28 cellular contexts compared by ENCODE assay signal in the genomic region with DNA sequence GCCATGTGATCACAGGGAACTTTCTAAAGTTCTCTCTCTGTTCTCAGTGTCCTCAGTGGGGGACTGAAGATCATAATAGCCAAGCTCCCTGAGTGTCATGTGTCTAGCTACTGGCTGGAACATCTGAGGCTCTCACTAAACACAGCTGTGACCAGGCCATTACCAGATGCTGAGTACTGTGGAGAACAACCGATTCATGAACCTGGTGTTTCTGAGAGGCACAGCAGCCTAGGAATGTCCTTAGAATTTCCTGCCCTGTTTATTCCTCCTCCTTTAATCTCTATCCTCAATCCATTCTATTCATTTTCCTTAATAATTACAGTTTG.
DNase-seq lines count a peak whose midpoint lies in the region; FAIRE-seq and TF ChIP-seq lines count a peak whose summit lies in the region.
"Had no signal": no experiment of that assay in that cellular context is flagged by ENCODE, and none has a peak within 500 bp of the region (broad histone marks: within the 10 kb centered on the region; RNA-seq: fewer than 3 reads in every experiment).

No MANE protein-coding gene starts in this region.

- H3K4me3 ChIP-seq in breast epithelium, result no peak overlapping the region
- no peak overlapping the region for H3K4me3 ChIP-seq in endothelial cell of umbilical vein (replicated peaks in 1 of 3; ENCODE audit: insufficient read depth in 1 of 3, low read depth in 1 of 3, low read length in 3 of 3)
- no peak overlapping the region for H3K4me3 ChIP-seq in mesenchymal stem cell (ENCODE audit: insufficient read depth in 1 of 2, low read depth in 1 of 2, low read length in 2 of 2)
- no peak overlapping the region for H3K4me3 ChIP-seq in tibial artery
- H3K4me3 ChIP-seq: BLaER1, stomach, upper lobe of right lung had no signal

- no peak overlapping the region for H2BK120ac ChIP-seq in mesenchymal stem cell (ENCODE audit: low read depth, low read length)

- peak overlapping the region in 1 of 2 experiments; percentile 65 for H2BK12ac ChIP-seq in mesenchymal stem cell (ENCODE audit: low read length in 2 of 2)

- no peak overlapping the region for H3K23ac ChIP-seq in mesenchymal stem cell (ENCODE audit: low read length in 2 of 2)

- no peak overlapping the region for H3K14ac ChIP-seq in mesenchymal stem cell (ENCODE audit: low read length in 2 of 2)

- 56% methylated on average over 1 of the region's 1 CpG for WGBS in mesenchymal stem cell

- H3K4me1 Mint-ChIP-seq in MCF 10A (ENCODE audit: insufficient read depth, unreplicated experiment), result peaks cover 22% of the 10 kb centered on the region
- H3K4me1 Mint-ChIP-seq: activated T-helper 17 cell treated with anti-CD3 and anti-CD28 coated beads, Interleukin-2, amount 50 U/mL, for 72 hours had no signal

- H3K4me3 Mint-ChIP-seq in MCF 10A (ENCODE audit: unreplicated experiment), result no peak overlapping the region
- H3K4me3 Mint-ChIP-seq: activated naive CD8-positive, alpha-beta T cell; activated T-helper 17 cell treated with anti-CD3 and anti-CD28 coated beads, Interleukin-2, amount 50 U/mL, for 72 hours; effector memory CD8-positive, alpha-beta T cell had no signal

- H3K27me3 Mint-ChIP-seq in MCF 10A (ENCODE audit: insufficient read depth, unreplicated experiment), result no peaks in the 10 kb centered on the region
- H3K27me3 Mint-ChIP-seq: activated T-helper 17 cell treated with anti-CD3 and anti-CD28 coated beads, Interleukin-2, amount 50 U/mL, for 72 hours; progenitor cell of endocrine pancreas had no signal

- no peaks in the 10 kb centered on the region for H3K27me3 ChIP-seq in breast epithelium
- no peaks in the 10 kb centered on the region for H3K27me3 ChIP-seq in endothelial cell of umbilical vein (ENCODE audit: control insufficient read depth in 2 of 2, insufficient read depth in 2 of 2, low read length in 2 of 2)
- no peaks in the 10 kb centered on the region for H3K27me3 ChIP-seq in mesenchymal stem cell (ENCODE audit: control insufficient read depth in 1 of 2, insufficient read depth in 1 of 2, low read length in 2 of 2)
- no peaks in the 10 kb centered on the region for H3K27me3 ChIP-seq in tibial artery
- H3K27me3 ChIP-seq: BLaER1, stomach, upper lobe of right lung had no signal

- H4K20me1 ChIP-seq in endothelial cell of umbilical vein (replicated peaks; ENCODE audit: control insufficient read depth, extremely low read depth, insufficient read depth, low read length), result no peaks in the 10 kb centered on the region
- H4K20me1 ChIP-seq: BLaER1 had no signal

- no peaks in the 10 kb centered on the region for H3K36me3 ChIP-seq in breast epithelium
- no peaks in the 10 kb centered on the region for H3K36me3 ChIP-seq in endothelial cell of umbilical vein (ENCODE audit: control insufficient read depth in 2 of 2, extremely low read depth in 1 of 2, insufficient read depth in 2 of 2, low read length in 2 of 2)
- no peaks in the 10 kb centered on the region for H3K36me3 ChIP-seq in mesenchymal stem cell (ENCODE audit: control insufficient read depth in 1 of 2, insufficient read depth in 2 of 2, low read depth in 1 of 2, low read length in 2 of 2)
- no peaks in the 10 kb centered on the region for H3K36me3 ChIP-seq in tibial artery
- H3K36me3 ChIP-seq: BLaER1, stomach, upper lobe of right lung had no signal

- H3K9me3 Mint-ChIP-seq in MCF 10A (ENCODE audit: unreplicated experiment), result no peaks in the 10 kb centered on the region
- H3K9me3 Mint-ChIP-seq: activated T-helper 17 cell treated with anti-CD3 and anti-CD28 coated beads, Interleukin-2, amount 50 U/mL, for 72 hours; effector memory CD8-positive, alpha-beta T cell had no signal

- peak overlapping the region in 1 of 2 experiments; percentile 71 for H3K18ac ChIP-seq in mesenchymal stem cell (ENCODE audit: low read depth in 1 of 2, low read length in 2 of 2)

- no peak overlapping the region for H3K4ac ChIP-seq in mesenchymal stem cell (ENCODE audit: low read depth in 1 of 2, low read length in 2 of 2)

- no peak overlapping the region for H3K9ac ChIP-seq in endothelial cell of umbilical vein (replicated peaks; ENCODE audit: extremely low read depth, insufficient read depth, low read length)
- no peak overlapping the region for H3K9ac ChIP-seq in mesenchymal stem cell (ENCODE audit: low read length)
- H3K9ac ChIP-seq: BLaER1, SK-N-SH had no signal

- H3K79me2 ChIP-seq in endothelial cell of umbilical vein (ENCODE audit: control insufficient read depth, insufficient read depth, low read length), result peaks cover 2% of the 10 kb centered on the region

- POLR2A ChIA-PET in MCF 10A (lab: Yijun Ruan, JAX) (no interaction called here), endothelial cell of umbilical vein (lab: Charles Lee) (no interaction called here)

- no peak for TF ChIP-seq POLR2A in breast epithelium (IDR thresholded peaks at IDR 0.05)
- no peak for TF ChIP-seq POLR2A in endothelial cell of umbilical vein (IDR thresholded peaks at IDR 0.05; ENCODE audit: low read depth, low read length)

- no peaks in the 10 kb centered on the region for H3K9me1 ChIP-seq in endothelial cell of umbilical vein (replicated peaks; ENCODE audit: control insufficient read depth, extremely low read depth, insufficient read depth, low read length)

- peak overlapping the region; percentile 56 for H4K8ac ChIP-seq in mesenchymal stem cell (ENCODE audit: low read length)

- intact Hi-C loops in breast epithelium (cut with DNase I; ENCODE audit: low total_unique reads), result no loop called here
- intact Hi-C loops in MCF 10A (cut with micrococcal nuclease), result loop anchor here (5.0 kb wide), 1 partner anchor 67 kb away; no protein-coding TSS in a partner anchor
- intact Hi-C loops in endothelial cell of umbilical vein (cut with micrococcal nuclease), result loop anchor here (2.0 to 5.0 kb wide), 3 partner anchors 27 to 512 kb away; a partner anchor contains a TSS
- intact Hi-C loops in tibial artery (cut with DNase I; ENCODE audit: low total_unique reads), result loop anchor here (10.0 kb wide), 1 partner anchor 95 kb away; no protein-coding TSS in a partner anchor

- no peak overlapping the region for H2BK5ac ChIP-seq in mesenchymal stem cell (ENCODE audit: low read depth, low read length, poor library complexity, severe bottlenecking)

- dilution Hi-C loops in endothelial cell of umbilical vein (cut with MboI; ENCODE audit: extremely low pct_ligation_motif_present, low sequenced_read_pairs), result loop anchor here (25.0 kb wide), 1 partner anchor 92 kb away; no protein-coding TSS in a partner anchor

- H4K91ac ChIP-seq in mesenchymal stem cell (ENCODE audit: low read length), result peak overlapping the region; percentile 18

- peaks cover 3% of the 10 kb centered on the region for H3K79me1 ChIP-seq in mesenchymal stem cell (replicated peaks; ENCODE audit: low read length, poor library complexity, severe bottlenecking)

- H3K4me2 ChIP-seq in endothelial cell of umbilical vein (ENCODE audit: insufficient read depth, low read length) (no peak overlapping the region), mesenchymal stem cell (ENCODE audit: low read length, poor library complexity, severe bottlenecking) (no peak overlapping the region)
- H3K4me2 ChIP-seq: BLaER1, SK-N-SH had no signal

- no peaks in the 10 kb centered on the region for H3K36me3 Mint-ChIP-seq in MCF 10A (ENCODE audit: insufficient read depth, unreplicated experiment)
- H3K36me3 Mint-ChIP-seq: activated naive CD8-positive, alpha-beta T cell had no signal

- peak in 1 of 3 donors; percentile 9 for TF ChIP-seq CTCF in breast epithelium (IDR thresholded peaks at IDR 0.05)
- no peak for TF ChIP-seq CTCF in MCF 10A (IDR thresholded peaks at IDR 0.05; ENCODE audit: unreplicated experiment)
- TF ChIP-seq CTCF in endothelial cell of umbilical vein (IDR thresholded peaks at IDR 0.05; ENCODE audit: extremely low read depth in 1 of 2, insufficient read depth in 1 of 2, low read depth in 1 of 2, low read length in 2 of 2), result no peak
- no peak for TF ChIP-seq CTCF in tibial artery (IDR thresholded peaks at IDR 0.05)

- H3K27ac ChIP-seq in breast epithelium (peak overlapping the region; percentile 34 to 71), endothelial cell of umbilical vein (ENCODE audit: insufficient read depth, low read depth, low read length) (peak overlapping the region; percentile 63), mesenchymal stem cell (ENCODE audit: low read length, poor library complexity, severe bottlenecking) (peak overlapping the region; percentile 15), tibial artery (peak overlapping the region; percentile 55 to 74)
- H3K27ac ChIP-seq: BLaER1, VCaP had no signal

- H2AFZ ChIP-seq in endothelial cell of umbilical vein (ENCODE audit: low read depth, low read length) (no peak overlapping the region), mesenchymal stem cell (ENCODE audit: low read depth, low read length) (no peak overlapping the region)

- H3K9me3 ChIP-seq in breast epithelium (no peaks in the 10 kb centered on the region), endothelial cell of umbilical vein (replicated peaks; ENCODE audit: control insufficient read depth, insufficient read depth, low read length) (no peaks in the 10 kb centered on the region), mesenchymal stem cell (ENCODE audit: control insufficient read depth, low read length) (no peaks in the 10 kb centered on the region), tibial artery (no peaks in the 10 kb centered on the region)
- H3K9me3 ChIP-seq: BLaER1, SK-N-SH, stomach, upper lobe of right lung had no signal

- H2BK15ac ChIP-seq in mesenchymal stem cell (ENCODE audit: low read depth, poor library complexity, severe bottlenecking), result no peak overlapping the region

- no peak for FAIRE-seq in endothelial cell of umbilical vein (lab: Jason Lieb, UNC)
- FAIRE-seq in RCC 7860 (lab: Jason Lieb, UNC), result no peak
- FAIRE-seq: colon, H1, HepG2, small intestine had no signal

- DNase-seq in breast epithelium (ENCODE audit: low spot score in 2 of 2) (no peak), MCF 10A (ENCODE audit: unreplicated experiment) (no peak), endothelial cell of umbilical vein (ENCODE audit: low read depth, low spot score) (peak; percentile 23), mesenchymal stem cell (no peak), tibial artery (peak in 1 of 2 donors; percentile 40), HT-29 (ENCODE audit: low spot score) (no peak), EL (no peak), RCC 7860 (ENCODE audit: low spot score) (no peak)
- DNase-seq: activated CD4-positive, alpha-beta T cell treated with anti-CD3 and anti-CD28 coated beads, Interleukin-2, amount 50 U/mL, for 1 hour; COR-L47; effector memory CD8-positive, alpha-beta T cell; head of caudate nucleus; NCI-H1417; NCI-H2107; NCI-H510A; SK-N-SH; small intestine; stimulated activated CD4-positive, alpha-beta T cell treated with anti-CD3 and anti-CD28 coated beads, Interleukin-4, amount 100 ng/mL, for 24 hours; stomach; upper lobe of right lung had no signal

- BruUV-seq in MCF 10A (replicated peaks; lab: Mats Ljungman, UMichigan) (no TSS peak), endothelial cell of umbilical vein (replicated peaks; lab: Mats Ljungman, UMichigan) (no TSS peak)

- H3K27ac Mint-ChIP-seq in MCF 10A (ENCODE audit: low read depth, unreplicated experiment), result no peak overlapping the region
- H3K27ac Mint-ChIP-seq: activated naive CD8-positive, alpha-beta T cell; activated T-helper 17 cell treated with anti-CD3 and anti-CD28 coated beads, Interleukin-2, amount 50 U/mL, for 72 hours; effector memory CD8-positive, alpha-beta T cell; progenitor cell of endocrine pancreas had no signal

- peak overlapping the region; percentile 67 for H2AK5ac ChIP-seq in mesenchymal stem cell (ENCODE audit: low read length, severe bottlenecking)

- H3K4me1 ChIP-seq in breast epithelium, result peaks cover 0 to 8% of the 10 kb centered on the region in 2 donors
- peaks cover 54% of the 10 kb centered on the region for H3K4me1 ChIP-seq in endothelial cell of umbilical vein (ENCODE audit: control insufficient read depth, extremely low read depth, insufficient read depth, low read length)
- peaks cover 17% of the 10 kb centered on the region for H3K4me1 ChIP-seq in mesenchymal stem cell (ENCODE audit: control insufficient read depth, insufficient read depth, low read depth, low read length)
- peaks cover 0 to 67% (median 43%) of the 10 kb centered on the region in 4 donors for H3K4me1 ChIP-seq in tibial artery
- H3K4me1 ChIP-seq: BLaER1 had no signal

- CTCF ChIA-PET in MCF 10A (lab: Yijun Ruan, JAX), result interaction anchor here (0.7 to 2.0 kb wide), 3 partner anchors 11 to 122 kb away, joined by 3 to 5 read pairs (median 3); no protein-coding TSS in a partner anchor
- CTCF ChIA-PET in endothelial cell of umbilical vein (lab: Charles Lee), result interaction anchor here (2.0 to 2.9 kb wide), 2 partner anchors 9 to 21 kb away, joined by 5 to 12 read pairs; no protein-coding TSS in a partner anchor
